In the genomic region with DNA sequence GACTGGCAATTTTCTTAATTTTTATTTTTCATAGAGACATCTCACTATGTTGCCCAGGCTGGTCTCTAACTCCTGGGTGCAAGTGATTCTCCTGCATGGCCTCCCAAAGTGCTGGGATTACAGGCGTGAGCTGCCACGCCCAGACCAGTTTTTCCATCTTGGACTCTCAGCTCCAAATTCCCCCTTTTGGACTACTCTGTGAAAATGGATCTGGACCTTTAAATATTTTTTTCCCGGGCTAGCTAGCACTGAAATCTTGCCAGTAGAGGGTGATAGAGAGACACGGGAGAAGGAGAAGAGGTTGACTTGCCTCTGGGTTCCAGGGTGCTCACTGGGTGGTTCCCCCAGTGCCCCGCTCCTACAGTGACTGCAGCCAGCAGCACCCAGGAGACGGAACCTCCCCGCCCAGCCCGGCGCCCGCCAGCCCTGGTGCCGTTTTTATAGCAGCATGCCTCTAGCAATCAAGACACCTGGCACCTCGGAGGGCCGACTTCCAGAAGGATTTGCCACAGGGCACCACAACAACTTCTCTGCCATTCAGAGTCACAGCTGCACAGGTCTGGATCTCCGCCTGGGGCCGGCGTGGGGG, we compare ENCODE assay signal across 8 cellular contexts. TPM values are rescaled to one million over a fixed set of nuclear protein-coding genes. Genes with fewer than 3 reads are reported as not detected.
DNase-seq lines count a peak whose midpoint lies in the region; ATAC-seq and TF ChIP-seq lines count a peak whose summit lies in the region.

No MANE protein-coding gene starts in this region.

- no peak overlapping the region for H3K4me3 Mint-ChIP-seq in activated naive CD8-positive, alpha-beta T cell treated with anti-CD3 and anti-CD28 coated beads for 36 hours

- peaks cover 6% of the 10 kb centered on the region for H3K9me3 Mint-ChIP-seq in activated naive CD8-positive, alpha-beta T cell treated with anti-CD3 and anti-CD28 coated beads for 36 hours

- DNase-seq in GM06990 (ENCODE audit: extremely low read depth, insufficient read length) = peak; percentile 59
- DNase-seq in GM23248 = peak; percentile 86
- DNase-seq in Karpas-422 = peak; percentile 95
- DNase-seq in PC-3 = peak; percentile 96
- peak; percentile 60 for DNase-seq in activated naive CD8-positive, alpha-beta T cell treated with anti-CD3 and anti-CD28 coated beads for 36 hours
- DNase-seq in Right ventricle myocardium superior = peak; percentile 58
- DNase-seq in posterior vena cava (ENCODE audit: low spot score) = peak; percentile 83
- DNase-seq in effector memory CD4-positive, alpha-beta T cell = no peak

- H3F3A ChIP-seq in GM23248 (ENCODE audit: insufficient read depth) = no peaks in the 10 kb centered on the region
- H3F3A ChIP-seq in PC-3 (ENCODE audit: low read length, unreplicated experiment) = no peaks in the 10 kb centered on the region

- peak overlapping the region; percentile 89 for H2AFZ ChIP-seq in GM23248
- H2AFZ ChIP-seq in Karpas-422 (ENCODE audit: low read length) = peak overlapping the region; percentile 89; the same call in 1 of the 2 replicates
- peak overlapping the region; percentile 86 for H2AFZ ChIP-seq in PC-3 (ENCODE audit: low read length)

- CTCF ChIA-PET in PC-3 (lab: Charles Lee) = interaction anchor here (0.5 to 0.7 kb wide), 8 partner anchors 12 to 1532 kb away, joined by 3 to 10 read pairs (median 4); partner anchors contain the start of gene SCCPDH

- peak overlapping the region; percentile 49 for H3K4me3 ChIP-seq in GM06990 (replicated peaks; ENCODE audit: low read depth, low read length)
- peak overlapping the region; percentile 66 for H3K4me3 ChIP-seq in GM23248
- peak overlapping the region; percentile 74 for H3K4me3 ChIP-seq in Karpas-422 (ENCODE audit: low read length)
- peak overlapping the region; percentile 63 for H3K4me3 ChIP-seq in PC-3 (ENCODE audit: low read length)
- H3K4me3 ChIP-seq in effector memory CD4-positive, alpha-beta T cell (ENCODE audit: insufficient read depth, low read depth, low read length, poor library complexity, severe bottlenecking) = no peak overlapping the region

- H3K27ac ChIP-seq in GM23248 (no peak overlapping the region), Karpas-422 (ENCODE audit: low read length) (peak overlapping the region; percentile 13; the same call in 1 of the 2 replicates), PC-3 (ENCODE audit: low read length) (no peak overlapping the region)
- H3K27ac ChIP-seq in effector memory CD4-positive, alpha-beta T cell (ENCODE audit: insufficient read depth, low read length, poor library complexity, severe bottlenecking) = no peak overlapping the region

- H3K36me3 ChIP-seq in GM06990 (ENCODE audit: control insufficient read depth, insufficient read depth, low read length) = no peaks in the 10 kb centered on the region
- no peaks in the 10 kb centered on the region for H3K36me3 ChIP-seq in GM23248 (ENCODE audit: low read depth)
- H3K36me3 ChIP-seq in Karpas-422 (ENCODE audit: insufficient read depth, low read length) = 0 out of 2 replicates have a peak, but pooled peaks cover 2% of the 10 kb centered on the region
- no peaks in the 10 kb centered on the region for H3K36me3 ChIP-seq in PC-3 (ENCODE audit: low read depth, low read length)
- no peaks in the 10 kb centered on the region for H3K36me3 ChIP-seq in effector memory CD4-positive, alpha-beta T cell (ENCODE audit: control insufficient read depth, insufficient read depth, low read length)

- no peaks in the 10 kb centered on the region for H3K79me2 ChIP-seq in GM23248 (ENCODE audit: insufficient read depth)
- no peaks in the 10 kb centered on the region for H3K79me2 ChIP-seq in Karpas-422 (ENCODE audit: low read length)
- H3K79me2 ChIP-seq in PC-3 (ENCODE audit: low read length) = no peaks in the 10 kb centered on the region

- ATAC-seq in PC-3 (peak; percentile 97), Right ventricle myocardium superior (ENCODE audit: poor library complexity) (peak; percentile 95)

- H3K9ac ChIP-seq in GM23248 = peak overlapping the region; percentile 48
- H3K9ac ChIP-seq in Karpas-422 (ENCODE audit: low read length) = peak overlapping the region; percentile 76
- no peak overlapping the region for H3K9ac ChIP-seq in PC-3 (ENCODE audit: low read length)

- H3K4me1 ChIP-seq in GM23248 (ENCODE audit: insufficient read depth) (no peaks in the 10 kb centered on the region), Karpas-422 (ENCODE audit: low read length) (peaks cover 21% of the 10 kb centered on the region), PC-3 (ENCODE audit: insufficient read depth, low read length) (0 out of 2 replicates have a peak, but pooled peaks cover 5% of the 10 kb centered on the region)
- no peaks in the 10 kb centered on the region for H3K4me1 ChIP-seq in effector memory CD4-positive, alpha-beta T cell (ENCODE audit: control insufficient read depth, insufficient read depth, low read length, poor library complexity, severe bottlenecking)

- no peak overlapping the region for H3K27ac Mint-ChIP-seq in activated naive CD8-positive, alpha-beta T cell treated with anti-CD3 and anti-CD28 coated beads for 36 hours

- intact Hi-C loops in PC-3 (cut with micrococcal nuclease) = loop anchor here (1.0 kb wide), 1 partner anchor 65 kb away; no protein-coding TSS in a partner anchor
- intact Hi-C loops in Right ventricle myocardium superior (cut with DNase I) = no loop called here
- intact Hi-C loops in posterior vena cava (cut with DNase I) = no loop called here

- POLR2A ChIA-PET in PC-3 (lab: Charles Lee; ENCODE audit: unreplicated experiment) = no interaction called here

- WGBS in GM23248 (ENCODE audit: low coverage in 1 of 2, low lambda C conversion rate in 2 of 2, missing lambda C conversion rate in 2 of 2), 2 experiments = 0 to 3% methylated on average over 12 to 16 of the region's 16 CpGs

- in situ Hi-C loops in GM23248 (cut with MboI) = no loop called here

- H3K4me2 ChIP-seq in GM23248 (ENCODE audit: unreplicated experiment) (peak overlapping the region; percentile 89), Karpas-422 (ENCODE audit: low read depth, low read length, poor library complexity, severe bottlenecking) (peak overlapping the region; percentile 96), PC-3 (ENCODE audit: low read length) (peak overlapping the region; percentile 84)

- peak; percentile 90 for TF ChIP-seq CTCF in GM06990 (IDR thresholded peaks at IDR 0.05; ENCODE audit: insufficient read depth, low read length, poor library complexity, severe bottlenecking)
- TF ChIP-seq CTCF in PC-3 (conservative IDR thresholded peaks at IDR 0.05; ENCODE audit: low read depth, low read length) = peak; percentile 94

- peaks cover 2% of the 10 kb centered on the region for H3K36me3 Mint-ChIP-seq in activated naive CD8-positive, alpha-beta T cell treated with anti-CD3 and anti-CD28 coated beads for 36 hours

- H3K27me3 Mint-ChIP-seq in activated naive CD8-positive, alpha-beta T cell treated with anti-CD3 and anti-CD28 coated beads for 36 hours = no peaks in the 10 kb centered on the region

- no TSS peak for BruUV-seq in PC-3 (replicated peaks; lab: Mats Ljungman, UMichigan)

- no peaks in the 10 kb centered on the region for H4K20me1 ChIP-seq in GM23248 (ENCODE audit: insufficient read depth)
- no peaks in the 10 kb centered on the region for H4K20me1 ChIP-seq in Karpas-422 (ENCODE audit: insufficient read depth, low read depth, low read length)
- no peaks in the 10 kb centered on the region for H4K20me1 ChIP-seq in PC-3 (ENCODE audit: low read length)

- no peaks in the 10 kb centered on the region for H3K27me3 ChIP-seq in GM06990 (replicated peaks; ENCODE audit: control insufficient read depth, insufficient read depth, low read length)
- no peaks in the 10 kb centered on the region for H3K27me3 ChIP-seq in GM23248 (replicated peaks; ENCODE audit: insufficient read depth)
- H3K27me3 ChIP-seq in Karpas-422 (ENCODE audit: low read length) = no peaks in the 10 kb centered on the region
- H3K27me3 ChIP-seq in PC-3 (ENCODE audit: low read length) = no peaks in the 10 kb centered on the region
- H3K27me3 ChIP-seq in effector memory CD4-positive, alpha-beta T cell (replicated peaks; ENCODE audit: control insufficient read depth, insufficient read depth, low read length, poor library complexity, severe bottlenecking) = no peaks in the 10 kb centered on the region

- no peaks in the 10 kb centered on the region for H3K9me2 ChIP-seq in GM23248 (ENCODE audit: insufficient read depth)
- no peaks in the 10 kb centered on the region for H3K9me2 ChIP-seq in Karpas-422 (replicated peaks; ENCODE audit: insufficient read depth, low read length)
- H3K9me2 ChIP-seq in PC-3 (replicated peaks; ENCODE audit: low read length) = no peaks in the 10 kb centered on the region

- H3K9me3 ChIP-seq in GM23248 (ENCODE audit: low read depth) = no peaks in the 10 kb centered on the region
- no peaks in the 10 kb centered on the region for H3K9me3 ChIP-seq in Karpas-422 (ENCODE audit: low read length)
- 0 out of 2 replicates have a peak, but pooled peaks cover 4% of the 10 kb centered on the region for H3K9me3 ChIP-seq in PC-3 (ENCODE audit: low read length)
- H3K9me3 ChIP-seq in effector memory CD4-positive, alpha-beta T cell (ENCODE audit: control insufficient read depth, low read length) = no peaks in the 10 kb centered on the region

- H3K4me1 Mint-ChIP-seq in activated naive CD8-positive, alpha-beta T cell treated with anti-CD3 and anti-CD28 coated beads for 36 hours = peaks cover 3% of the 10 kb centered on the region

RNA-seq across cellular contexts. Expression of gene SCCPDH, which starts 34.7 kb away (rescaled TPM):
- 26.4 and 36.3 TPM in 2 replicates for total RNA-seq in GM23248 (2014; rRNA removed; shearing (Covaris generic))
- polyA plus RNA-seq in GM23248 (2016; fragmentation: Nextera tagmentation; extraction: Ambion mirVana) = 37.5 and 40.3 TPM in 2 replicates
- total RNA-seq in Karpas-422 (2014; rRNA removed; shearing (Covaris generic); ENCODE audit: low replicate concordance) = 35.1 and 42.3 TPM in 2 replicates
- 46.1 and 50.8 TPM in 2 replicates for total RNA-seq in PC-3 (2014; rRNA removed)
- 10 to 100 TPM; 45.8 to 46.3 TPM for total RNA-seq in activated naive CD8-positive, alpha-beta T cell treated with anti-CD3 and anti-CD28 coated beads for 36 hours
- 27.6 TPM for total RNA-seq in Right ventricle myocardium superior
- total RNA-seq in posterior vena cava = 10 to 100 TPM; 22.7 to 23.2 TPM

Comparison
In these comparisons a context has a peak if more than half of its experiments do, and no peak if none do; other contexts are left out.
1. DNase-seq: peak in GM06990 (single experiment), GM23248 (single experiment), Karpas-422 (single experiment), PC-3 (single experiment), activated naive CD8-positive, alpha-beta T cell treated with anti-CD3 and anti-CD28 coated beads for 36 hours (single experiment), Right ventricle myocardium superior (single experiment) and posterior vena cava (single experiment); none in effector memory CD4-positive, alpha-beta T cell (0 of 3).
2. Peak in every context shown above with its lines, with median percentiles within 50 percentile points of each other: H2AFZ ChIP-seq and H3K4me2 ChIP-seq.